In genomic region chr21:32612999-32613337, GRCh38 we compare ENCODE assay signal across 8 cellular contexts. TPM values are rescaled to one million over a fixed set of nuclear protein-coding genes. Genes with fewer than 3 reads are reported as not detected.
A peak's percentile ranks its signal among the peaks of the same experiment; 100 is the strongest.
DNase-seq lines count a peak whose midpoint lies in the region; ATAC-seq and TF ChIP-seq lines count a peak whose summit lies in the region.

No MANE protein-coding gene starts in this region.

- H3K36me3 ChIP-seq in left lung (peaks cover 0 to 17% of the 10 kb centered on the region in 2 donors), thyroid gland (peaks cover 7 to 12% of the 10 kb centered on the region in 2 donors)

- peaks cover 11% of the 10 kb centered on the region for H3K36me3 Mint-ChIP-seq in activated CD4-positive, alpha-beta T cell treated with anti-CD3 and anti-CD28 coated beads, Interleukin-2, amount 10 ng/mL, durations not matched to agents 24 days and 14 days (ENCODE audit: low read depth)

- H3K27me3 ChIP-seq in left lung = no peaks in the 10 kb centered on the region
- H3K27me3 ChIP-seq in thyroid gland = no peaks in the 10 kb centered on the region

- no peak for DNase-seq in activated CD4-positive, alpha-beta T cell treated with anti-CD3 and anti-CD28 coated beads, Interleukin-2, amount 10 ng/mL, durations not matched to agents 24 days and 14 days
- DNase-seq in activated CD4-positive, alpha-beta T cell treated with anti-CD3 and anti-CD28 coated beads, Interleukin-2, amount 50 U/mL, for 1 hour = no peak
- DNase-seq in astrocyte of the cerebellum (ENCODE audit: low read depth) (no peak), left lung (no peak), thyroid gland (no peak), T1000 (lab: John Stamatoyannopoulos, UW) (no peak), SK-N-DZ (ENCODE audit: low spot score) (no peak), NCI-H446 treated with DMSO at 0.1 percent for 48 hours (lab: John Stamatoyannopoulos, UW) (no peak)

- peaks cover 6 to 18% of the 10 kb centered on the region in 2 donors for H3K4me1 ChIP-seq in left lung
- H3K4me1 ChIP-seq in thyroid gland = peaks cover 8 to 11% of the 10 kb centered on the region in 2 donors

- H3K9me3 ChIP-seq in left lung (no peaks in the 10 kb centered on the region), thyroid gland (no peaks in the 10 kb centered on the region)

- H3K4me3 ChIP-seq in astrocyte of the cerebellum (ENCODE audit: low read depth, low read length) (peak overlapping the region; percentile 95), left lung (peak overlapping the region; percentile 74 to 94), thyroid gland (replicated peaks in 1 of 3) (peak overlapping the region; percentile 93 to 97 (median 94))

- TF ChIP-seq POLR2A in thyroid gland (IDR thresholded peaks at IDR 0.05) = no peak

- peak; percentile 35 for ATAC-seq in left lung

- intact Hi-C loops in activated CD4-positive, alpha-beta T cell treated with anti-CD3 and anti-CD28 coated beads, Interleukin-2, amount 10 ng/mL, durations not matched to agents 24 days and 14 days (cut with micrococcal nuclease) = loop anchor here (1.0 to 2.0 kb wide), 7 partner anchors 12 to 866 kb away; partner anchors contain the start of genes MIS18A, PAXBP1, SYNJ1 and TMEM50B
- intact Hi-C loops in left lung (cut with DNase I) (no loop called here), thyroid gland (cut with DNase I) (no loop called here)

- H3K27ac Mint-ChIP-seq in activated CD4-positive, alpha-beta T cell treated with anti-CD3 and anti-CD28 coated beads, Interleukin-2, amount 10 ng/mL, durations not matched to agents 24 days and 14 days = peak overlapping the region; percentile 96

- peaks cover 6% of the 10 kb centered on the region for H3K27me3 Mint-ChIP-seq in activated CD4-positive, alpha-beta T cell treated with anti-CD3 and anti-CD28 coated beads, Interleukin-2, amount 10 ng/mL, durations not matched to agents 24 days and 14 days

- TF ChIP-seq CTCF in astrocyte of the cerebellum (IDR thresholded peaks at IDR 0.05; ENCODE audit: low read depth, low read length, missing control alignments) = no peak
- no peak for TF ChIP-seq CTCF in left lung (IDR thresholded peaks at IDR 0.05)
- TF ChIP-seq CTCF in thyroid gland (IDR thresholded peaks at IDR 0.05) = no peak

- peaks cover 7% of the 10 kb centered on the region for H3K4me1 Mint-ChIP-seq in activated CD4-positive, alpha-beta T cell treated with anti-CD3 and anti-CD28 coated beads, Interleukin-2, amount 10 ng/mL, durations not matched to agents 24 days and 14 days

- WGBS in thyroid gland, 2 donors = 1 to 3% methylated on average over 15 of the region's 15 CpGs

- H3K9me3 Mint-ChIP-seq in activated CD4-positive, alpha-beta T cell treated with anti-CD3 and anti-CD28 coated beads, Interleukin-2, amount 10 ng/mL, durations not matched to agents 24 days and 14 days = no peaks in the 10 kb centered on the region

- H3K4me3 Mint-ChIP-seq in activated CD4-positive, alpha-beta T cell treated with anti-CD3 and anti-CD28 coated beads, Interleukin-2, amount 10 ng/mL, durations not matched to agents 24 days and 14 days = peak overlapping the region; percentile 99

- in situ Hi-C loops in astrocyte of the cerebellum (cut with HindIII; ENCODE audit: low sequenced_read_pairs) = no loop called here

- H3K27ac ChIP-seq in left lung (peak overlapping the region; percentile 86 to 96), thyroid gland (peak overlapping the region; percentile 91 to 95 (median 94))

RNA-seq across cellular contexts. Expression of gene CFAP298, which starts 0.8 kb away (rescaled TPM):
- total RNA-seq in activated CD4-positive, alpha-beta T cell treated with anti-CD3 and anti-CD28 coated beads, Interleukin-2, amount 10 ng/mL, durations not matched to agents 24 days and 14 days = 52.5 and 57.6 TPM in 2 replicates
- total RNA-seq in left lung = 10 to 100 TPM; 31.5 to 34.7 TPM
- total RNA-seq in thyroid gland = 10 to 100 TPM; 39.5 to 60.7 (median 43.5) TPM
- polyA plus RNA-seq in SK-N-DZ (2014; cell fraction: cytosol; rRNA removed) = 51.6 and 61.9 TPM in 2 replicates
- polyA plus RNA-seq in SK-N-DZ (2014; cell fraction: nucleus; rRNA removed) = 63.6 and 72.0 TPM in 2 replicates

RNA-seq across cellular contexts. Expression of gene TCP10L, which starts 27.6 kb away (rescaled TPM):
- total RNA-seq in activated CD4-positive, alpha-beta T cell treated with anti-CD3 and anti-CD28 coated beads, Interleukin-2, amount 10 ng/mL, durations not matched to agents 24 days and 14 days = 0.58 and 1.1 TPM in 2 replicates
- total RNA-seq in left lung (under 1 TPM; 0.55 to 0.67 TPM), thyroid gland (1 to 10 TPM in 2 of 4 donors, under 1 TPM in 2; 0.29 to 2.9 (median 0.73) TPM)
- polyA plus RNA-seq in SK-N-DZ (2014; cell fraction: cytosol; rRNA removed) = not detected in 2 replicates
- polyA plus RNA-seq in SK-N-DZ (2014; cell fraction: nucleus; rRNA removed) = not detected in 2 replicates
